Comparison of ENCODE assay signal across 25 cellular contexts in the genomic region with DNA sequence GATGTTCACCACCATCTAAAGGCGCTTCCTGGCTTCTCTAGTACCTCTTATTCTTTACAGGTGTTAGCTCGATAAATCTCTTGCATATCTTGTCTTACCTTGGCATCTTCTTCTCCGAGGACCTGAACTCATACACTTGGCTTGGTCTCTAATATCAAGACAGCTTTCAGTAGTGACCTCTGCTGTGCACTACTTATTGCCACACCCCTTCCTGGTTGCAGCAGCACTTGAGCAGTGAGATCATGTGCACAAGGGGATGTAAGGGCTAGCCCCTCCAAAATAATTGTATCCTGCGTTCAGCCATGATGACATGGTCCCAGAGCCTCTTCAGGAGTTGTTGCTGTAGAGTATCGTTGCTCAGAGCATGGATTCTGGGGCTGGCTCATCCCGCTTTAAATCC. TPM values are rescaled to one million over a fixed set of nuclear protein-coding genes. Genes with fewer than 3 reads are reported as not detected.
DNase-seq lines count a peak whose midpoint lies in the region; ATAC-seq and TF ChIP-seq lines count a peak whose summit lies in the region.
"Had no signal": no experiment of that assay in that cellular context is flagged by ENCODE, and none has a peak within 500 bp of the region (broad histone marks: within the 10 kb centered on the region; RNA-seq: fewer than 3 reads in every experiment).

No MANE protein-coding gene starts in this region.

- ATAC-seq in gastrocnemius medialis (peak; percentile 11 to 52), omental fat pad (ENCODE audit: low FRiP score) (no peak)
- ATAC-seq: naive thymus-derived CD4-positive, alpha-beta T cell; stimulated activated naive CD8-positive, alpha-beta T cell treated with anti-CD3 and anti-CD28 coated beads, Interleukin-15, Interleukin-2, amounts not matched to agents 100 U/mL and 50 U/mL, for 24 hours had no signal

- TF ChIP-seq POLR2A in gastrocnemius medialis (IDR thresholded peaks at IDR 0.05): no peak

- H3F3A ChIP-seq in Loucy (ENCODE audit: low read depth) (no peaks in the 10 kb centered on the region), smooth muscle cell (ENCODE audit: low read depth) (no peaks in the 10 kb centered on the region)

- no peaks in the 10 kb centered on the region for H3K9me2 ChIP-seq in Loucy (replicated peaks; ENCODE audit: low read depth, low read length)

- H3K4me3 ChIP-seq in GM12865 (ENCODE audit: low read depth, low read length) (peak overlapping the region; percentile 3), Loucy (ENCODE audit: low read length, poor library complexity, severe bottlenecking) (no peak overlapping the region), right atrium auricular region (no peak overlapping the region), gastrocnemius medialis (peak overlapping the region in 1 of 4 donors; percentile 55), smooth muscle cell (no peak overlapping the region)
- H3K4me3 ChIP-seq: pancreas had no signal

- H3K9ac ChIP-seq in Loucy (ENCODE audit: low read depth, low read length, poor library complexity, severe bottlenecking): no peak overlapping the region
- H3K9ac ChIP-seq in smooth muscle cell (ENCODE audit: low read depth): no peak overlapping the region
- H3K9ac ChIP-seq: KMS-11 had no signal

- in situ Hi-C loops in gastrocnemius medialis (cut with MboI; ENCODE audit: low sequenced_read_pairs in 4 of 4): no loop called here

- H3K9me3 ChIP-seq in Loucy (ENCODE audit: insufficient read depth, low read depth, low read length) (no peaks in the 10 kb centered on the region), right atrium auricular region (no peaks in the 10 kb centered on the region), gastrocnemius medialis (no peaks in the 10 kb centered on the region), smooth muscle cell (replicated peaks; ENCODE audit: low read depth) (no peaks in the 10 kb centered on the region)
- H3K9me3 ChIP-seq: breast epithelium, pancreas had no signal

- TF ChIP-seq CTCF in GM12865 (IDR thresholded peaks at IDR 0.05; ENCODE audit: insufficient read depth, low read depth, low read length, missing control alignments): no peak
- TF ChIP-seq CTCF in Loucy (conservative IDR thresholded peaks at IDR 0.05; ENCODE audit: low read length): no peak
- no peak for TF ChIP-seq CTCF in right atrium auricular region (IDR thresholded peaks at IDR 0.05)
- TF ChIP-seq CTCF in gastrocnemius medialis (IDR thresholded peaks at IDR 0.05 in 4 of 5, conservative IDR thresholded peaks at IDR 0.05 in 1 of 5): no peak
- no peak for TF ChIP-seq CTCF in omental fat pad (IDR thresholded peaks at IDR 0.05)
- TF ChIP-seq CTCF in smooth muscle cell (IDR thresholded peaks at IDR 0.05; ENCODE audit: borderline replicate concordance, insufficient read depth, poor library complexity, severe bottlenecking): no peak

- 87% methylated on average over 6 of the region's 6 CpGs for WGBS in smooth muscle cell (ENCODE audit: low lambda C conversion rate)

- H3K36me3 ChIP-seq in Loucy (ENCODE audit: insufficient read depth, low read length) (no peaks in the 10 kb centered on the region), right atrium auricular region (no peaks in the 10 kb centered on the region), gastrocnemius medialis (no peaks in the 10 kb centered on the region), smooth muscle cell (ENCODE audit: low read depth) (no peaks in the 10 kb centered on the region)
- H3K36me3 ChIP-seq: breast epithelium, pancreas had no signal

- no peaks in the 10 kb centered on the region for H4K20me1 ChIP-seq in Loucy (ENCODE audit: insufficient read depth, low read length, poor library complexity, severe bottlenecking)
- no peaks in the 10 kb centered on the region for H4K20me1 ChIP-seq in smooth muscle cell (ENCODE audit: low read depth)

- H2AFZ ChIP-seq in Loucy (ENCODE audit: low read length) (peak overlapping the region; percentile 79), smooth muscle cell (ENCODE audit: low read depth) (no peak overlapping the region)

- H3K4me2 ChIP-seq in Loucy (ENCODE audit: low read depth, low read length, poor library complexity, severe bottlenecking) (no peak overlapping the region), smooth muscle cell (no peak overlapping the region)
- H3K4me2 ChIP-seq: KMS-11 had no signal

- H3K27ac ChIP-seq in right atrium auricular region: peak overlapping the region; percentile 24 to 56
- H3K27ac ChIP-seq in gastrocnemius medialis: peak overlapping the region; percentile 80 to 90 (median 87)
- no peak overlapping the region for H3K27ac ChIP-seq in substantia nigra (ENCODE audit: low read depth, low read length, poor library complexity, severe bottlenecking)
- H3K27ac ChIP-seq in smooth muscle cell (ENCODE audit: low read depth): no peak overlapping the region
- H3K27ac ChIP-seq: breast epithelium, KMS-11 had no signal

- intact Hi-C loops in gastrocnemius medialis (cut with DNase I; ENCODE audit: low total_unique reads): loop anchor here (2.0 to 5.0 kb wide), 2 partner anchors 16 to 81 kb away; partner anchors contain the start of gene COX17

- H3K4me1 ChIP-seq in Loucy (ENCODE audit: insufficient read depth, low read length, poor library complexity, severe bottlenecking) (no peaks in the 10 kb centered on the region), right atrium auricular region (peaks cover 0 to 62% of the 10 kb centered on the region in 2 donors), gastrocnemius medialis (peaks cover 40 to 46% of the 10 kb centered on the region in 2 donors), smooth muscle cell (ENCODE audit: low read depth) (no peaks in the 10 kb centered on the region)
- H3K4me1 ChIP-seq: breast epithelium had no signal

- no peaks in the 10 kb centered on the region for H3K27me3 ChIP-seq in Loucy (ENCODE audit: insufficient read depth, low read length, poor library complexity, severe bottlenecking)
- H3K27me3 ChIP-seq in right atrium auricular region: no peaks in the 10 kb centered on the region
- H3K27me3 ChIP-seq in gastrocnemius medialis: no peaks in the 10 kb centered on the region
- H3K27me3 ChIP-seq in smooth muscle cell (ENCODE audit: low read depth): no peaks in the 10 kb centered on the region
- H3K27me3 ChIP-seq: breast epithelium, pancreas had no signal

- DNase-seq in GM12865 (ENCODE audit: low read depth) (peak; percentile 63), right atrium auricular region (ENCODE audit: low spot score) (no peak), gastrocnemius medialis (peak in 1 of 2 donors; percentile 47), omental fat pad (ENCODE audit: low spot score) (no peak), amygdala (lab: John Stamatoyannopoulos, UW) (no peak), substantia nigra (lab: John Stamatoyannopoulos, UW) (no peak), smooth muscle cell (lab: John Stamatoyannopoulos, UW; ENCODE audit: unreplicated experiment) (no peak)
- DNase-seq: activated CD4-positive, alpha-beta T cell treated with anti-CD3 and anti-CD28 coated beads, Interleukin-2, amount 50 U/mL, for 1 hour; activated CD8-positive, alpha-beta memory T cell treated with anti-CD3 and anti-CD28 coated beads, Interleukin-2, amount 50 U/mL, for 48 hours; activated gamma-delta T cell; cortex of kidney; HCEC 1CT; immature natural killer cell; naive thymus-derived CD4-positive, alpha-beta T cell; NCI-H1105 treated with DMSO at 0.1 percent for 48 hours; NCI-H524; pancreas; RPMI8226; stimulated activated CD4-positive, alpha-beta T cell treated with anti-CD3 and anti-CD28 coated beads, Interleukin-2, amount 100 ng/mL, for 48 hours; stimulated activated naive CD8-positive, alpha-beta T cell treated with anti-CD3 and anti-CD28 coated beads, Interleukin-15, Interleukin-2, amounts not matched to agents 100 U/mL and 50 U/mL, for 24 hours; trophoblast cell had no signal

- H3K79me2 ChIP-seq in Loucy (ENCODE audit: insufficient read depth, low read length) (no peaks in the 10 kb centered on the region), smooth muscle cell (ENCODE audit: low read depth) (no peaks in the 10 kb centered on the region)

RNA-seq across cellular contexts. Expression of gene PLA1A, which starts 1.3 kb away (rescaled TPM):
- total RNA-seq in right atrium auricular region (10 to 100 TPM in 1 of 2 donors, 1 to 10 TPM in 1; 6.7 to 11.6 TPM), gastrocnemius medialis (1 to 10 TPM in 3 of 4 donors, under 1 TPM in 1; 0.97 to 9.6 (median 3.2) TPM), omental fat pad (10 to 100 TPM in 1 of 4 donors, 1 to 10 TPM in 3; 3.3 to 12.8 (median 7.3) TPM), smooth muscle cell (not detected in 2 replicates)
- polyA plus RNA-seq in smooth muscle cell: not detected in 2 replicates
- total RNA-seq: Daoy had no signal
- polyA plus RNA-seq: immature natural killer cell; naive thymus-derived CD4-positive, alpha-beta T cell had no signal

RNA-seq across cellular contexts. Expression of gene ADPRH, which starts 17.1 kb away (rescaled TPM):
- total RNA-seq in right atrium auricular region: 1 to 10 TPM; 7.5 to 9.7 TPM
- 10 to 100 TPM in 2 of 4 donors, 1 to 10 TPM in 2; 8.2 to 15.3 (median 10.3) TPM for total RNA-seq in gastrocnemius medialis
- 10 to 100 TPM in 2 of 4 donors, 1 to 10 TPM in 2; 7.4 to 19.9 (median 11.8) TPM for total RNA-seq in omental fat pad
- total RNA-seq in smooth muscle cell: 1.3 and 3.3 TPM in 2 replicates
- polyA plus RNA-seq in smooth muscle cell: 2.2 and 2.9 TPM in 2 replicates

RNA-seq across cellular contexts. Expression of gene CD80, which starts 37.0 kb away (rescaled TPM):
- total RNA-seq in right atrium auricular region (under 1 TPM; 0.20 to 0.67 TPM), gastrocnemius medialis (under 1 TPM in 1 of 4 donors, not detected in 3; 0.13 TPM), omental fat pad (under 1 TPM in 3 of 4 donors, not detected in 1; 0.50 to 0.96 (median 0.93) TPM), smooth muscle cell (0.04 TPM in 1 of 2 replicates, not detected in the other)
- not detected in 2 replicates for polyA plus RNA-seq in smooth muscle cell
- total RNA-seq: Daoy had no signal
- polyA plus RNA-seq: immature natural killer cell; naive thymus-derived CD4-positive, alpha-beta T cell had no signal

Comparison
In these comparisons a context has a peak if more than half of its experiments do, and no peak if none do; other contexts are left out.
1. H3K27ac ChIP-seq: peak in right atrium auricular region (2 of 2) and gastrocnemius medialis (4 of 4); none in substantia nigra (single experiment) and smooth muscle cell (single experiment).